ENCODE assay signal across 18 cellular contexts in the genomic region with DNA sequence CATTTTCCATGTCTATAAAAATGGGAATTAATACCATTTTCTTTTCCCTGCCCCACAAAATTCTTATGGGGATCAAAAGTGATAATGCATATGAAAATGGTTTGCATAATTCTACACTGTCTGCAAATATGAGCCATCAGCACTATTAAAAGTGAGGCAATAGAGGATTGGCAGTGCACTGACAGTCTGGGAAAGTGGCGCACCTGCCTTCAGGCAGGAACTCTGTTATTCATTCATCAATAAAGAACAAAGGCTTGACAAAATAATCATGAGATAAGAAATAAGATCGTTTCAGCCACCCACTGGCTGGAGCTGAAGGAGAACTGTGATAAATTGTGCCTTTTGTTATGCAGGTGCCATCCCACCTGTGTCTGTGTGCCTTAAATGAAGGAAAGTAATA.
"Had no signal": no experiment of that assay in that cellular context is flagged by ENCODE, and none has a peak within 500 bp of the region (broad histone marks: within the 10 kb centered on the region; RNA-seq: fewer than 3 reads in every experiment).

No MANE protein-coding gene starts in this region.

- H3K9me3 ChIP-seq: esophagus muscularis mucosa, gastroesophageal sphincter, heart right ventricle, left ventricle myocardium inferior, thyroid gland had no signal

- H3K36me3 ChIP-seq: cardiac muscle cell, esophagus muscularis mucosa, gastroesophageal sphincter, heart right ventricle, left ventricle myocardium inferior, thyroid gland, WERI-Rb-1 had no signal

- ATAC-seq: activated naive CD4-positive, alpha-beta T cell treated with anti-CD3 and anti-CD28 coated beads, Interleukin-2, amount 50 U/mL, for 72 hours; gastroesophageal sphincter; heart right ventricle had no signal

- H3K9me3 Mint-ChIP-seq: activated naive CD4-positive, alpha-beta T cell treated with anti-CD3 and anti-CD28 coated beads, Interleukin-2, amount 50 U/mL, for 72 hours; dendritic cell treated with granulocyte-macrophage colony-stimulating factor and Interleukin-4, amounts not matched to agents 40 ng/mL and 50 ng/mL, for 4 days; nephron progenitor cell had no signal

- DNase-seq: activated CD4-positive, alpha-beta T cell treated with anti-CD3 and anti-CD28 coated beads, Interleukin-2, amount 50 U/mL, for 4 hours; activated gamma-delta T cell treated with Interleukin-2 at 50 U/mL for 16 hours; effector CD8-positive, alpha-beta T cell; heart right ventricle; left ventricle myocardium inferior; mammary epithelial cell; midbrain; nephron progenitor cell; occipital lobe; retina; stimulated activated naive CD4-positive, alpha-beta T cell; thyroid gland; WERI-Rb-1 had no signal

- H3K27ac Mint-ChIP-seq: activated naive CD4-positive, alpha-beta T cell treated with anti-CD3 and anti-CD28 coated beads, Interleukin-2, amount 50 U/mL, for 72 hours; dendritic cell treated with granulocyte-macrophage colony-stimulating factor and Interleukin-4, amounts not matched to agents 40 ng/mL and 50 ng/mL, for 4 days; nephron progenitor cell had no signal

- H3K4me3 Mint-ChIP-seq: dendritic cell treated with granulocyte-macrophage colony-stimulating factor and Interleukin-4, amounts not matched to agents 40 ng/mL and 50 ng/mL, for 4 days; nephron progenitor cell had no signal

- H3K4me1 ChIP-seq: esophagus muscularis mucosa, gastroesophageal sphincter, left ventricle myocardium inferior, thyroid gland had no signal

- H3K4me3 ChIP-seq: cardiac muscle cell, esophagus muscularis mucosa, gastroesophageal sphincter, heart right ventricle, left ventricle myocardium inferior, thyroid gland had no signal

- H3K27me3 Mint-ChIP-seq: dendritic cell treated with granulocyte-macrophage colony-stimulating factor and Interleukin-4, amounts not matched to agents 40 ng/mL and 50 ng/mL, for 4 days had no signal

- H3K36me3 Mint-ChIP-seq: activated naive CD4-positive, alpha-beta T cell treated with anti-CD3 and anti-CD28 coated beads, Interleukin-2, amount 50 U/mL, for 72 hours had no signal
